ENCODE assay signal across 27 cellular contexts in genomic region chr4:174010547-174010946, GRCh38.
"Had no signal": no experiment of that assay in that cellular context is flagged by ENCODE, and none has a peak within 500 bp of the region (broad histone marks: within the 10 kb centered on the region; RNA-seq: fewer than 3 reads in every experiment).

No MANE protein-coding gene starts in this region.

- H3K27me3 ChIP-seq: left lung, neural progenitor cell, neutrophil, stomach, upper lobe of right lung had no signal

- ATAC-seq: left colon; left lung; lower lobe of right lung; natural killer cell; psoas muscle; right lobe of liver; stimulated activated naive B cell treated with anti-CD40 and anti-IgM and Interleukin-4, amounts not matched to agents 10 μg/mL and 1 μg/mL and 100 μg/mL, for 72 hours; stimulated activated naive CD8-positive, alpha-beta T cell treated with anti-CD3 and anti-CD28 coated beads, Interleukin-15, Interleukin-2, amounts not matched to agents 100 U/mL and 50 U/mL, for 24 hours; upper lobe of right lung had no signal

- H3K4me1 ChIP-seq: left lung, lower lobe of right lung, neural progenitor cell, parathyroid adenoma, psoas muscle, right lobe of liver, stomach, tibial artery, upper lobe of right lung had no signal

- H3K9me3 ChIP-seq: left lung, lower lobe of right lung, neutrophil, psoas muscle, right lobe of liver, stomach, thoracic aorta, tibial artery, upper lobe of right lung had no signal

- DNase-seq: hypothalamus; immature natural killer cell; kidney; left colon; left lung; lower lobe of right lung; mammary epithelial cell; mesendoderm; naive B cell; natural killer cell; nephron progenitor cell; occipital lobe; psoas muscle; right lobe of liver; stimulated activated CD4-positive, alpha-beta T cell treated with anti-CD3 and anti-CD28 coated beads, Interleukin-12 subunit alpha, Interleukin-12 subunit beta, amount 100 ng/mL, for 4 hours; stimulated activated CD4-positive, alpha-beta T cell treated with anti-CD3 and anti-CD28 coated beads, Interleukin-15, amount 100 ng/mL, for 24 hours; stimulated activated CD4-positive, alpha-beta T cell treated with anti-CD3 and anti-CD28 coated beads, Interleukin-2, amount 100 ng/mL, for 24 hours; stimulated activated CD4-positive, alpha-beta T cell treated with anti-CD3 and anti-CD28 coated beads, Interleukin-4, amount 100 ng/mL, for 1 hour; stimulated activated naive B cell treated with anti-CD40 and anti-IgM and Interleukin-4, amounts not matched to agents 10 μg/mL and 1 μg/mL and 100 μg/mL, for 72 hours; stimulated activated naive CD8-positive, alpha-beta T cell treated with anti-CD3 and anti-CD28 coated beads, Interleukin-15, Interleukin-2, amounts not matched to agents 100 U/mL and 50 U/mL, for 24 hours; stomach; tibial artery; upper lobe of right lung had no signal

- H3K36me3 ChIP-seq: left lung, lower lobe of right lung, neural progenitor cell, neutrophil, right lobe of liver, stomach, thoracic aorta, tibial artery, upper lobe of right lung had no signal

- H3K4me3 ChIP-seq: left lung, lower lobe of right lung, neural progenitor cell, psoas muscle, right lobe of liver, stomach, thoracic aorta, tibial artery, upper lobe of right lung had no signal

- H3K27ac ChIP-seq: left lung, lower lobe of right lung, neural progenitor cell, neutrophil, parathyroid adenoma, psoas muscle, right lobe of liver, stomach, thoracic aorta, tibial artery, upper lobe of right lung had no signal

- H3K4me2 ChIP-seq: neural progenitor cell had no signal

- H3K79me2 ChIP-seq: parathyroid adenoma had no signal

- H2AFZ ChIP-seq: neural progenitor cell, parathyroid adenoma had no signal
